10 cellular contexts compared by ENCODE assay signal in genomic region chr3:39124876-39125836, GRCh38. TPM values are rescaled to one million over a fixed set of nuclear protein-coding genes. Genes with fewer than 3 reads are reported as not detected.
DNase-seq lines count a peak whose midpoint lies in the region; ATAC-seq and TF ChIP-seq lines count a peak whose summit lies in the region.
"Had no signal": no experiment of that assay in that cellular context is flagged by ENCODE, and none has a peak within 500 bp of the region (broad histone marks: within the 10 kb centered on the region; RNA-seq: fewer than 3 reads in every experiment).

No MANE protein-coding gene starts in this region.

- no peak overlapping the region for H3K27ac Mint-ChIP-seq in H9
- H3K27ac Mint-ChIP-seq in stimulated activated memory B cell treated with anti-CD40 and anti-IgM and Interleukin-4, amounts not matched to agents 10 μg/mL and 1 μg/mL and 100 μg/mL, for 72 hours, result peak overlapping the region; percentile 59
- H3K27ac Mint-ChIP-seq in activated T-helper 17 cell treated with anti-CD3 and anti-CD28 coated beads, Interleukin-2, amount 50 U/mL, for 72 hours, result no peak overlapping the region

- H3K14ac ChIP-seq in H9 (ENCODE audit: insufficient read depth, low read length), result no peak overlapping the region

- no peak overlapping the region for H2AFZ ChIP-seq in H9 (ENCODE audit: low read length)

- no peak overlapping the region for H3K4me3 ChIP-seq in WERI-Rb-1 (ENCODE audit: low read depth, low read length)
- H3K4me3 ChIP-seq in right cardiac atrium (ENCODE audit: low read length), result no peak overlapping the region

- H3K36me3 ChIP-seq in WERI-Rb-1, result no peaks in the 10 kb centered on the region

- H4K8ac ChIP-seq in H9 (replicated peaks; ENCODE audit: insufficient read length, low read depth, low read length), result no peak overlapping the region

- intact Hi-C loops in right cardiac atrium (cut with DNase I), result loop anchor here in 2 of 4 donors (5.0 to 10.0 kb wide), 2 partner anchors 60 to 162 kb away; no protein-coding TSS in a partner anchor

- peaks cover 1% of the 10 kb centered on the region; the same call in 1 of the 2 replicates for H3K27me3 Mint-ChIP-seq in H9 (ENCODE audit: low read depth)
- H3K27me3 Mint-ChIP-seq in stimulated activated memory B cell treated with anti-CD40 and anti-IgM and Interleukin-4, amounts not matched to agents 10 μg/mL and 1 μg/mL and 100 μg/mL, for 72 hours, result no peaks in the 10 kb centered on the region
- no peaks in the 10 kb centered on the region for H3K27me3 Mint-ChIP-seq in activated T-helper 17 cell treated with anti-CD3 and anti-CD28 coated beads, Interleukin-2, amount 50 U/mL, for 72 hours

- DNase-seq in H9, result peak; percentile 61
- DNase-seq in WERI-Rb-1, result peak; percentile 40
- DNase-seq in right cardiac atrium, result no peak
- DNase-seq in hepatic stellate cell (ENCODE audit: low spot score), result no peak
- DNase-seq in T-helper 9 cell, result no peak
- no peak for DNase-seq in NCI-H2081 (lab: John Stamatoyannopoulos, UW)
- DNase-seq: T-helper 1 cell had no signal

- H2BK15ac ChIP-seq in H9 (ENCODE audit: low read depth, low read length), result no peak overlapping the region

- TF ChIP-seq CTCF in H9 (conservative IDR thresholded peaks at IDR 0.05) (peak; percentile 56), WERI-Rb-1 (IDR thresholded peaks at IDR 0.05; ENCODE audit: low read depth, low read length) (peak; percentile 76)

- no peaks in the 10 kb centered on the region for H3K27me3 ChIP-seq in H9 (ENCODE audit: insufficient read depth, low read length)
- no peaks in the 10 kb centered on the region for H3K27me3 ChIP-seq in WERI-Rb-1 (ENCODE audit: insufficient read depth, low read depth, severe bottlenecking)
- no peaks in the 10 kb centered on the region for H3K27me3 ChIP-seq in right cardiac atrium (ENCODE audit: control insufficient read depth, insufficient read depth)

- H3K18ac ChIP-seq in H9 (ENCODE audit: insufficient read length, low read depth, low read length), result no peak overlapping the region

- no peaks in the 10 kb centered on the region for H3K23me2 ChIP-seq in H9 (ENCODE audit: insufficient read length, low read depth, low read length, poor library complexity, severe bottlenecking)

- H3K4me1 ChIP-seq in H9 (ENCODE audit: insufficient read depth, low read length) (no peaks in the 10 kb centered on the region; the same call in 1 of the 2 replicates), right cardiac atrium (ENCODE audit: control insufficient read depth, insufficient read depth, low read length) (no peaks in the 10 kb centered on the region)

- no peak overlapping the region for H4K5ac ChIP-seq in H9 (ENCODE audit: insufficient read length, low read depth, low read length)

- no peak overlapping the region for H2BK120ac ChIP-seq in H9 (ENCODE audit: low read depth, low read length, poor library complexity, severe bottlenecking)

- no peak overlapping the region for H3K9ac ChIP-seq in H9 (ENCODE audit: extremely low read depth, insufficient read length, low read length)

- no CpG with 5 or more reads among the region's 5 CpGs for WGBS in H9 (ENCODE audit: extremely low coverage, insufficient read length, low lambda C conversion rate)
- WGBS in right cardiac atrium, result 60% methylated on average over 5 of the region's 5 CpGs

- H3K9me3 ChIP-seq in H9 (ENCODE audit: control insufficient read depth, low read depth, low read length), result no peaks in the 10 kb centered on the region
- no peaks in the 10 kb centered on the region for H3K9me3 ChIP-seq in WERI-Rb-1 (ENCODE audit: severe bottlenecking)
- no peaks in the 10 kb centered on the region for H3K9me3 ChIP-seq in right cardiac atrium (ENCODE audit: control insufficient read depth, low read length)

- no peak overlapping the region for H3K56ac ChIP-seq in H9 (ENCODE audit: insufficient read length, low read depth, low read length)

- no peaks in the 10 kb centered on the region for H3K36me3 Mint-ChIP-seq in H9 (ENCODE audit: insufficient read depth in 1 of 3, low read depth in 3 of 3)
- H3K36me3 Mint-ChIP-seq in stimulated activated memory B cell treated with anti-CD40 and anti-IgM and Interleukin-4, amounts not matched to agents 10 μg/mL and 1 μg/mL and 100 μg/mL, for 72 hours, result peaks cover 8% of the 10 kb centered on the region
- no peaks in the 10 kb centered on the region for H3K36me3 Mint-ChIP-seq in activated T-helper 17 cell treated with anti-CD3 and anti-CD28 coated beads, Interleukin-2, amount 50 U/mL, for 72 hours (ENCODE audit: low read depth)

- no peak overlapping the region for H3K27ac ChIP-seq in H9 (ENCODE audit: insufficient read length, low read depth, low read length)
- no peak overlapping the region for H3K27ac ChIP-seq in WERI-Rb-1
- no peak overlapping the region for H3K27ac ChIP-seq in right cardiac atrium (ENCODE audit: low read length)
- H3K27ac ChIP-seq: HL-60 had no signal

- no peak overlapping the region for H2BK20ac ChIP-seq in H9 (ENCODE audit: low read depth, low read length, poor library complexity, severe bottlenecking)

- H2BK12ac ChIP-seq in H9 (ENCODE audit: insufficient read length, low read depth, low read length), result no peak overlapping the region

- H3K4ac ChIP-seq in H9 (ENCODE audit: low read depth, low read length), result no peak overlapping the region

- no peak overlapping the region for H3K23ac ChIP-seq in H9 (ENCODE audit: insufficient read length, low read depth, low read length)

- peaks cover 10% of the 10 kb centered on the region in 2 experiments for H3K4me1 Mint-ChIP-seq in H9
- peaks cover 55% of the 10 kb centered on the region for H3K4me1 Mint-ChIP-seq in stimulated activated memory B cell treated with anti-CD40 and anti-IgM and Interleukin-4, amounts not matched to agents 10 μg/mL and 1 μg/mL and 100 μg/mL, for 72 hours
- H3K4me1 Mint-ChIP-seq in activated T-helper 17 cell treated with anti-CD3 and anti-CD28 coated beads, Interleukin-2, amount 50 U/mL, for 72 hours, result peaks cover 20% of the 10 kb centered on the region

- H2AK5ac ChIP-seq in H9 (ENCODE audit: insufficient read length, low read length), result no peak overlapping the region

- peak; percentile 30 to 42 for ATAC-seq in right cardiac atrium
- ATAC-seq in stimulated activated memory B cell treated with anti-CD40 and anti-IgM and Interleukin-4, amounts not matched to agents 10 μg/mL and 1 μg/mL and 100 μg/mL, for 72 hours, result no peak
- ATAC-seq in activated T-helper 17 cell treated with anti-CD3 and anti-CD28 coated beads, Interleukin-2, amount 50 U/mL, for 72 hours (replicated peaks), result no peak

- no peaks in the 10 kb centered on the region for H3K9me3 Mint-ChIP-seq in H9
- no peaks in the 10 kb centered on the region for H3K9me3 Mint-ChIP-seq in stimulated activated memory B cell treated with anti-CD40 and anti-IgM and Interleukin-4, amounts not matched to agents 10 μg/mL and 1 μg/mL and 100 μg/mL, for 72 hours
- no peaks in the 10 kb centered on the region for H3K9me3 Mint-ChIP-seq in activated T-helper 17 cell treated with anti-CD3 and anti-CD28 coated beads, Interleukin-2, amount 50 U/mL, for 72 hours

- H3K4me2 ChIP-seq in H9 (ENCODE audit: insufficient read depth, insufficient read length, low read length), result no peak overlapping the region

- H4K91ac ChIP-seq in H9 (ENCODE audit: insufficient read length, low read depth, low read length), result no peak overlapping the region

- H3K79me1 ChIP-seq in H9 (ENCODE audit: insufficient read depth, low read depth, low read length, poor library complexity, severe bottlenecking), result no peaks in the 10 kb centered on the region

- H3K79me2 ChIP-seq in H9 (ENCODE audit: insufficient read depth, low read length), result no peaks in the 10 kb centered on the region

- no peak overlapping the region for H2BK5ac ChIP-seq in H9 (ENCODE audit: insufficient read length, low read length)

- H4K20me1 ChIP-seq in H9 (ENCODE audit: control insufficient read depth, insufficient read depth, insufficient read length), result peaks cover 4% of the 10 kb centered on the region

- no peak overlapping the region for H3K4me3 Mint-ChIP-seq in H9
- no peak overlapping the region for H3K4me3 Mint-ChIP-seq in stimulated activated memory B cell treated with anti-CD40 and anti-IgM and Interleukin-4, amounts not matched to agents 10 μg/mL and 1 μg/mL and 100 μg/mL, for 72 hours
- H3K4me3 Mint-ChIP-seq in activated T-helper 17 cell treated with anti-CD3 and anti-CD28 coated beads, Interleukin-2, amount 50 U/mL, for 72 hours, result no peak overlapping the region

- no peak overlapping the region for H3T11ph ChIP-seq in H9 (ENCODE audit: low read length)

RNA-seq across cellular contexts. Expression of gene TTC21A, which starts 17.7 kb away (rescaled TPM):
- total RNA-seq in H9 (2021), result 1.7 and 2.3 TPM in 2 replicates
- 1 to 10 TPM; 1.9 to 3.4 (median 2.5) TPM for total RNA-seq in right cardiac atrium
- 2.0 TPM for polyA plus RNA-seq in right cardiac atrium
- total RNA-seq in activated T-helper 17 cell treated with anti-CD3 and anti-CD28 coated beads, Interleukin-2, amount 50 U/mL, for 72 hours, result 1 to 10 TPM; 2.7 to 4.7 TPM

RNA-seq across cellular contexts. Expression of gene GORASP1, which starts 17.7 kb away (rescaled TPM):
- 36.1 and 37.4 TPM in 2 replicates for total RNA-seq in H9 (2021)
- total RNA-seq in right cardiac atrium, result 10 to 100 TPM; 43.7 to 53.4 (median 47.4) TPM
- 26.3 TPM for polyA plus RNA-seq in right cardiac atrium
- 10 to 100 TPM; 21.2 to 24.2 TPM for total RNA-seq in activated T-helper 17 cell treated with anti-CD3 and anti-CD28 coated beads, Interleukin-2, amount 50 U/mL, for 72 hours

RNA-seq across cellular contexts. Expression of gene CSRNP1, which starts 28.2 kb away (rescaled TPM):
- total RNA-seq in H9 (2021), result 8.2 and 8.5 TPM in 2 replicates
- 10 to 100 TPM; 10.9 to 33.2 (median 15.7) TPM for total RNA-seq in right cardiac atrium
- polyA plus RNA-seq in right cardiac atrium, result 30.5 TPM
- 100 to 1,000 TPM in 1 of 2 donors, 10 to 100 TPM in 1; 42.9 to 145 TPM for total RNA-seq in activated T-helper 17 cell treated with anti-CD3 and anti-CD28 coated beads, Interleukin-2, amount 50 U/mL, for 72 hours

Comparison
In these comparisons a context has a peak if more than half of its experiments do, and no peak if none do; other contexts are left out.
1. DNase-seq: peak in H9 (single experiment) and WERI-Rb-1 (single experiment); none in right cardiac atrium (0 of 3), hepatic stellate cell (single experiment), T-helper 9 cell (single experiment) and NCI-H2081 (0 of 2).
2. ATAC-seq: peak in right cardiac atrium (2 of 2); none in stimulated activated memory B cell treated with anti-CD40 and anti-IgM and Interleukin-4, amounts not matched to agents 10 μg/mL and 1 μg/mL and 100 μg/mL, for 72 hours (single experiment) and activated T-helper 17 cell treated with anti-CD3 and anti-CD28 coated beads, Interleukin-2, amount 50 U/mL, for 72 hours (single experiment).